In the genomic region with DNA sequence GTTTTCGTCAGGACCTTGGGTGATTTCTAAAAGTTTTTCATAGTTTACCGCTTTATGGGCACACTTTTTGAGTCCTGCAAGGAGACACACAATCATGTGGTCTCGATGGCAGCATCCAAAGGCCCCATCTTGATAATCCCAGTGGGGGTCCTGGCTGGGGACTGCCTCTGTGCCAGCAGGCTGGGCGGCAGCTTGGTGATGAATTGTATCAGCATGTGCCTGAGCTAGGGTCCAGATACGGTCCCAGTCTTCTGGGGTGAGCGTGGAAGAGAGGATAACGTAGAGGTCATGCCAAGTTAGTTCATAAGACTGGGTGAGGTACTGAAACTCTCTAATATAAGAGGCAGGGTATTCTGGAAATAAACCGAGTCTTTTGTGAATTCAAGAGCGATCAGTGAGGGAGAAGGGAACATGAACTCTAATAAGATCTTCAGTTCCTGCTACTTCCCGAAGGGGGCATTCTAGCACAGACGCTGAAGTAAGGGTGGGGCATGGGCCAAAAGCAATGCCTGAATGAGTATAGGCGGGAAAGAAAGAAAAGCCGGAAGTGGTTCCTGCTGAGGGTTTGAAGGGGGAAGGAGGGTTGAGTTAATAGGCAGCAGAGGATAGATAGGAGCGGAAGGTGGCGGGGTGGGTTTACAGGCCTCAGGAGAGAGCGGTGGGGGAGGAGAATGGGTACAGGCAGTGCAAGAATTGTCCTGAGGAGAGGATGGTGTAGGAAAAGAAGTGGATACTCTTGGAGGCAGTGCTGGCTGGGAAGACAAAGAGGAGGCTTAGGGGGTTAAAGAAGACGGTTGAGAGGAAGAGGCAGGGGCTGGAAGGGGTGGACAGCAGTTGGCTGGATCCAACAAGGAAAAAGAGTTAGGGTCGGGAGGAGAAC, we compare ENCODE assay signal across 8 cellular contexts. TPM values are rescaled to one million over a fixed set of nuclear protein-coding genes. Genes with fewer than 3 reads are reported as not detected.
DNase-seq lines count a peak whose midpoint lies in the region; ATAC-seq, FAIRE-seq and TF ChIP-seq lines count a peak whose summit lies in the region.

No MANE protein-coding gene starts in this region.

- TF ChIP-seq CTCF in CD14-positive monocyte (IDR thresholded peaks at IDR 0.05) (peak; percentile 70), adrenal gland (IDR thresholded peaks at IDR 0.05) (peak; percentile 62 to 96 (median 79)), left ventricle myocardium inferior (IDR thresholded peaks at IDR 0.05; ENCODE audit: borderline replicate concordance) (peak; percentile 81), psoas muscle (IDR thresholded peaks at IDR 0.05) (peak; percentile 73)

- H3K27me3 Mint-ChIP-seq in CD14-positive monocyte (ENCODE audit: low read depth in 3 of 3) = no peaks in the 10 kb centered on the region

- H3K27ac ChIP-seq in adrenal gland (no peak overlapping the region), left ventricle myocardium inferior (replicated peaks) (no peak overlapping the region), psoas muscle (no peak overlapping the region)

- peak overlapping the region in 1 of 7 donors; percentile 4 for H3K27ac Mint-ChIP-seq in CD14-positive monocyte

- H3K4me1 ChIP-seq in adrenal gland (replicated peaks in 1 of 2) (no peaks in the 10 kb centered on the region), left ventricle myocardium inferior (peaks cover 10% of the 10 kb centered on the region), psoas muscle (peaks cover 8% of the 10 kb centered on the region)

- TF ChIP-seq POLR2A in adrenal gland (IDR thresholded peaks at IDR 0.05) = no peak

- no peaks in the 10 kb centered on the region for H3K36me3 Mint-ChIP-seq in CD14-positive monocyte

- H3K36me3 ChIP-seq in adrenal gland (replicated peaks in 1 of 2) (no peaks in the 10 kb centered on the region), left ventricle myocardium inferior (no peaks in the 10 kb centered on the region), psoas muscle (ENCODE audit: insufficient read depth in 1 of 2, low read depth in 1 of 2) (no peaks in the 10 kb centered on the region)

- peaks cover 13% of the 10 kb centered on the region for H3K4me1 Mint-ChIP-seq in CD14-positive monocyte

- DNase-seq in CD14-positive monocyte (ENCODE audit: low spot score) = peak; percentile 68
- DNase-seq in NCI-H1436 treated with DMSO at 0.1 percent for 48 hours (lab: John Stamatoyannopoulos, UW) = peak; percentile 87
- DNase-seq in T follicular helper cell (ENCODE audit: low read depth) = peak; percentile 45
- DNase-seq in adrenal gland = peak; percentile 64 to 88 (median 78)
- DNase-seq in left ventricle myocardium inferior = peak; percentile 36
- peak; percentile 57 to 67 for DNase-seq in psoas muscle
- peak; percentile 68 for DNase-seq in urothelium cell line (ENCODE audit: low spot score)

- FAIRE-seq in urothelium cell line (lab: Jason Lieb, UNC) = no peak

- 26 to 31% (median 28%) methylated on average over 18 of the region's 18 CpGs for WGBS in adrenal gland, 4 donors
- 16 to 20% (median 19%) methylated on average over 18 of the region's 18 CpGs for WGBS in psoas muscle, 3 donors

- ATAC-seq in GM21529 (IDR thresholded peaks at IDR 0.05; ENCODE audit: unreplicated experiment) (peak; percentile 69), psoas muscle (peak; percentile 79 to 92 (median 88))

- H3K9me3 Mint-ChIP-seq in CD14-positive monocyte = no peaks in the 10 kb centered on the region

- H3K4me3 Mint-ChIP-seq in CD14-positive monocyte = peak overlapping the region; percentile 47 to 74

- no peaks in the 10 kb centered on the region for H3K9me3 ChIP-seq in adrenal gland (replicated peaks in 1 of 3)
- H3K9me3 ChIP-seq in left ventricle myocardium inferior (replicated peaks) = no peaks in the 10 kb centered on the region
- no peaks in the 10 kb centered on the region for H3K9me3 ChIP-seq in psoas muscle

- intact Hi-C loops in CD14-positive monocyte (cut with micrococcal nuclease) = loop anchor here in 1 of 2 donors (10.0 kb wide), 1 partner anchor 721 kb away; no protein-coding TSS in a partner anchor
- intact Hi-C loops in adrenal gland (cut with DNase I) = loop anchor here in 1 of 2 donors (5.0 kb wide), 1 partner anchor 44 kb away; no protein-coding TSS in a partner anchor
- intact Hi-C loops in left ventricle myocardium inferior (cut with micrococcal nuclease) = no loop called here
- intact Hi-C loops in psoas muscle (cut with DNase I) = loop anchor here in 1 of 2 donors (5.0 kb wide), 1 partner anchor 49 kb away; a partner anchor contains a TSS

- H3K4me3 ChIP-seq in adrenal gland (no peak overlapping the region), left ventricle myocardium inferior (peak overlapping the region; percentile 34), psoas muscle (peak overlapping the region; percentile 25)

- H3K27me3 ChIP-seq in adrenal gland = no peaks in the 10 kb centered on the region
- H3K27me3 ChIP-seq in left ventricle myocardium inferior (ENCODE audit: low read depth) = no peaks in the 10 kb centered on the region
- H3K27me3 ChIP-seq in psoas muscle (ENCODE audit: insufficient read depth in 3 of 3, low read length in 2 of 3) = no peaks in the 10 kb centered on the region

RNA-seq across cellular contexts. Expression of a gene that starts 1.6 kb away (rescaled TPM):
- polyA plus RNA-seq in CD14-positive monocyte (not detected), adrenal gland (not detected), psoas muscle (under 1 TPM in 2 of 3 donors, not detected in 1; 0.03 to 0.04 TPM)
- total RNA-seq in adrenal gland (not detected), left ventricle myocardium inferior (not detected), psoas muscle (not detected)

RNA-seq across cellular contexts. Expression of a gene that starts 30.7 kb away (rescaled TPM):
- polyA plus RNA-seq in CD14-positive monocyte (10 to 100 TPM; 18.2 to 35.5 TPM), adrenal gland (10 to 100 TPM; 34.1 to 40.2 (median 34.8) TPM), psoas muscle (10 to 100 TPM; 37.3 to 74.8 (median 55.0) TPM)
- total RNA-seq in adrenal gland (10 to 100 TPM; 30.4 to 43.5 (median 38.0) TPM), left ventricle myocardium inferior (52.0 TPM), psoas muscle (100 to 1,000 TPM in 1 of 4 donors, 10 to 100 TPM in 3; 69.1 to 105 (median 88.0) TPM)

RNA-seq across cellular contexts. Expression of a gene that starts 44.5 kb away (rescaled TPM):
- 1 to 10 TPM; 2.9 to 3.6 TPM for polyA plus RNA-seq in CD14-positive monocyte
- total RNA-seq in adrenal gland = 10 to 100 TPM in 3 of 8 donors, 1 to 10 TPM in 5; 3.6 to 19.3 (median 6.9) TPM
- 1 to 10 TPM; 5.0 to 10.0 (median 6.3) TPM for polyA plus RNA-seq in adrenal gland
- 6.0 TPM for total RNA-seq in left ventricle myocardium inferior
- total RNA-seq in psoas muscle = 10 to 100 TPM in 3 of 4 donors, 1 to 10 TPM in 1; 4.8 to 16.4 (median 10.8) TPM
- 10 to 100 TPM; 10.9 to 40.2 (median 26.4) TPM for polyA plus RNA-seq in psoas muscle

RNA-seq across cellular contexts. Expression of a gene that starts 50.6 kb away (rescaled TPM):
- polyA plus RNA-seq in CD14-positive monocyte (10 to 100 TPM in 1 of 2 donors, 1 to 10 TPM in 1; 9.9 to 11.8 TPM), adrenal gland (10 to 100 TPM in 1 of 3 donors, 1 to 10 TPM in 2; 9.3 to 21.7 (median 9.6) TPM), psoas muscle (1 to 10 TPM; 6.0 to 9.7 (median 6.1) TPM)
- total RNA-seq in adrenal gland (10 to 100 TPM in 6 of 8 donors, 1 to 10 TPM in 2; 8.2 to 18.4 (median 12.6) TPM), left ventricle myocardium inferior (9.7 TPM), psoas muscle (10 to 100 TPM; 12.1 to 14.7 (median 13.2) TPM)

Comparison
In these comparisons a context has a peak if more than half of its experiments do, and no peak if none do; other contexts are left out.
1. DNase-seq: peak in every context shown above with its lines; median percentile 87 in NCI-H1436 treated with DMSO at 0.1 percent for 48 hours; 78 in adrenal gland; 68 in CD14-positive monocyte; 68 in urothelium cell line; 62 in psoas muscle; 45 in T follicular helper cell; 36 in left ventricle myocardium inferior.
2. H3K4me3 ChIP-seq: peak in left ventricle myocardium inferior (single experiment) and psoas muscle (single experiment); none in adrenal gland (0 of 4).
3. Peak in every context shown above with its lines, with median percentiles within 50 percentile points of each other: CTCF ChIP-seq.